8 cellular contexts compared by ENCODE assay signal in the genomic region with DNA sequence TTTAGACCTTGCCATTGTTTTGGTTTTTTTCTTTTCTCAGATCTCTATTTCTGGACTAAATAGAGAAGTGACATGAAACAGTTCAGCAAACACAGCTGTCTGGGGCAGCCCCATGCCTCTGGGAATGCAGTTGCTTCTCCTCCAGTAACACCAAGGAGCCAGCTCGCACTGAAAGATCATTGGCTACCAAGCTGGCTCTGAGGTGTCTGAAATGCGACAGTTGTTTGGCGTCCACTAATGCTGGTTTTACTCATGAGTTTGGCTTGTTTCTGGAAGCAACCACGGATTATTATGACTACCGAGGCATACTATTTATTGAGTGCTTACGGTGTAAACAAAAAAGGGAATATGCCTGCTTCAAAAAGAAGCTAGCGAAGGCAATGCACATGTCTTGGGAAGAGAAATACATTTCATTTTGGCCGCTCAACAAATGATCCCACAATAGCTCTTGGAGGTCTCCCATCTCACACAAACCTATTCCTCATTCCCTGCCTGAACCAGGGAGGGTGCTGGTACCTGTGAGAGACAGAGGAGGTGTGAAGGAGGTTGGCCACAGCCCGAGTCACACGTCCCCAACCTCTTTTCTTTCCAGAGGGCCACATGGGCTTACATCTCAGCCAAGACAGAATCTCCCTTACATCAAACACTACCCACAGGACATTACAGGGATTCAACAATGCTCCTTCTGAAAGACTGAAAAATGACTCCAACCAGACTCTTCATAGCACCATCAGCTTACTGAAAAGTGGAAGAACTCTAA. TPM values are rescaled to one million over a fixed set of nuclear protein-coding genes. Genes with fewer than 3 reads are reported as not detected.
DNase-seq lines count a peak whose midpoint lies in the region; ATAC-seq and TF ChIP-seq lines count a peak whose summit lies in the region.

No MANE protein-coding gene starts in this region.

- peaks cover 4% of the 10 kb centered on the region; the same call in 1 of the 2 replicates for H4K20me1 ChIP-seq in OCI-LY3 (ENCODE audit: insufficient read depth, low read length)

- peaks cover 21% of the 10 kb centered on the region for H3K36me3 ChIP-seq in OCI-LY3 (replicated peaks; ENCODE audit: low read depth, low read length)
- H3K36me3 ChIP-seq in naive thymus-derived CD4-positive, alpha-beta T cell (ENCODE audit: control insufficient read depth in 2 of 3, insufficient read depth in 3 of 3, low read length in 3 of 3), result no peaks in the 10 kb centered on the region

- H3K4me2 ChIP-seq in OCI-LY3 (ENCODE audit: low read length), result peak overlapping the region; percentile 80

- H3K79me2 ChIP-seq in OCI-LY3 (ENCODE audit: low read length), result no peaks in the 10 kb centered on the region

- H3K9ac ChIP-seq in OCI-LY3 (ENCODE audit: low read length), result peak overlapping the region; percentile 10; the same call in 1 of the 2 replicates

- H3K9me3 ChIP-seq in OCI-LY3 (ENCODE audit: insufficient read depth, low read length), result no peaks in the 10 kb centered on the region
- no peaks in the 10 kb centered on the region for H3K9me3 ChIP-seq in naive thymus-derived CD4-positive, alpha-beta T cell (ENCODE audit: control insufficient read depth in 2 of 3, low read length in 3 of 3)

- H3K4me1 Mint-ChIP-seq in naive thymus-derived CD4-positive, alpha-beta T cell, result peaks cover 0 to 6% (median 0%) of the 10 kb centered on the region in 7 donors

- POLR2A ChIA-PET in naive thymus-derived CD4-positive, alpha-beta T cell (lab: Charles Lee), result no interaction called here

- H3K27ac Mint-ChIP-seq in naive thymus-derived CD4-positive, alpha-beta T cell, result peak overlapping the region in 1 of 9 donors; percentile 72

- 0 out of 2 replicates have a peak, but pooled peaks cover 9% of the 10 kb centered on the region for H3K27me3 ChIP-seq in OCI-LY3 (ENCODE audit: low read depth, low read length)
- H3K27me3 ChIP-seq in naive thymus-derived CD4-positive, alpha-beta T cell (ENCODE audit: control insufficient read depth in 2 of 2, insufficient read depth in 2 of 2, low read length in 2 of 2), result no peaks in the 10 kb centered on the region

- peaks cover 0 to 10% (median 2%) of the 10 kb centered on the region in 11 donors for H3K9me3 Mint-ChIP-seq in naive thymus-derived CD4-positive, alpha-beta T cell

- DNase-seq in naive thymus-derived CD4-positive, alpha-beta T cell, result no peak
- DNase-seq in NCI-H446 (lab: John Stamatoyannopoulos, UW) (no peak), T-helper 1 cell (no peak), NCI-H2029 (lab: John Stamatoyannopoulos, UW) (no peak)
- DNase-seq in activated naive CD4-positive, alpha-beta T cell treated with Interleukin-2 at 50 U/mL for 16 hours, result no peak

- peak overlapping the region; percentile 59 for H3K4me3 ChIP-seq in OCI-LY3 (ENCODE audit: low read length)
- H3K4me3 ChIP-seq in naive thymus-derived CD4-positive, alpha-beta T cell (ENCODE audit: low read length), result no peak overlapping the region

- peaks cover 0 to 33% (median 12%) of the 10 kb centered on the region in 5 donors for H3K36me3 Mint-ChIP-seq in naive thymus-derived CD4-positive, alpha-beta T cell

- H3K27me3 Mint-ChIP-seq in naive thymus-derived CD4-positive, alpha-beta T cell, result no peaks in the 10 kb centered on the region

- H3K4me3 Mint-ChIP-seq in naive thymus-derived CD4-positive, alpha-beta T cell, result no peak overlapping the region

- H3K4me1 ChIP-seq in OCI-LY3 (ENCODE audit: low read length), result peaks cover 45% of the 10 kb centered on the region
- H3K4me1 ChIP-seq in naive thymus-derived CD4-positive, alpha-beta T cell (ENCODE audit: control insufficient read depth in 2 of 2, insufficient read depth in 2 of 2, low read length in 2 of 2), result no peaks in the 10 kb centered on the region

- H3K27ac ChIP-seq in OCI-LY3 (ENCODE audit: low read length), result peak overlapping the region; percentile 1; the same call in 1 of the 2 replicates
- no peak overlapping the region for H3K27ac ChIP-seq in naive thymus-derived CD4-positive, alpha-beta T cell (ENCODE audit: low read depth, low read length)

- CTCF ChIA-PET in naive thymus-derived CD4-positive, alpha-beta T cell (lab: Charles Lee), result interaction anchor here (0.6 kb wide), 1 partner anchor 39 kb away, joined by 8 read pairs; no protein-coding TSS in a partner anchor

- TF ChIP-seq CTCF in OCI-LY3 (IDR thresholded peaks at IDR 0.05; ENCODE audit: low read depth, low read length), result no peak

- H2AFZ ChIP-seq in OCI-LY3 (ENCODE audit: low read depth, low read length), result no peak overlapping the region

- ATAC-seq in GM18511 (IDR thresholded peaks at IDR 0.05; ENCODE audit: unreplicated experiment), result peak; percentile 95
- ATAC-seq in HG02588 (IDR thresholded peaks at IDR 0.05; ENCODE audit: unreplicated experiment), result peak; percentile 96
- ATAC-seq in naive thymus-derived CD4-positive, alpha-beta T cell, result peak; percentile 67

- intact Hi-C loops in naive thymus-derived CD4-positive, alpha-beta T cell (cut with micrococcal nuclease), result no loop called here

RNA-seq across cellular contexts. Expression of a gene that starts 37.5 kb away (rescaled TPM):
- 1 to 10 TPM in 2 of 5 experiments, under 1 TPM in 3; 0.15 to 1.9 (median 0.89) TPM for total RNA-seq in naive thymus-derived CD4-positive, alpha-beta T cell
- under 1 TPM; 0.14 to 0.26 TPM for polyA plus RNA-seq in naive thymus-derived CD4-positive, alpha-beta T cell

RNA-seq across cellular contexts. Expression of a gene that starts 56.4 kb away (rescaled TPM):
- 10 to 100 TPM; 25.8 to 43.3 (median 32.3) TPM for total RNA-seq in naive thymus-derived CD4-positive, alpha-beta T cell
- polyA plus RNA-seq in naive thymus-derived CD4-positive, alpha-beta T cell, result 10 to 100 TPM; 52.4 to 68.3 TPM
